Comparison of ENCODE assay signal across 17 cellular contexts in genomic region chr1:39001516-39002389, GRCh38. TPM values are rescaled to one million over a fixed set of nuclear protein-coding genes. Genes with fewer than 3 reads are reported as not detected.
DNase-seq lines count a peak whose midpoint lies in the region; ATAC-seq, FAIRE-seq and TF ChIP-seq lines count a peak whose summit lies in the region.
"Had no signal": no experiment of that assay in that cellular context is flagged by ENCODE, and none has a peak within 500 bp of the region (broad histone marks: within the 10 kb centered on the region; RNA-seq: fewer than 3 reads in every experiment).

No MANE protein-coding gene starts in this region.

- H4K20me1 ChIP-seq in GM23338 (replicated peaks; ENCODE audit: insufficient read depth): peaks cover 54% of the 10 kb centered on the region

- H3K79me2 ChIP-seq in GM23338 (replicated peaks; ENCODE audit: insufficient read depth): peaks cover 60% of the 10 kb centered on the region

- H3K4me1 ChIP-seq in GM23338 (ENCODE audit: insufficient read depth): peaks cover 93% of the 10 kb centered on the region
- H3K4me1 ChIP-seq in naive thymus-derived CD4-positive, alpha-beta T cell (ENCODE audit: control insufficient read depth in 2 of 2, insufficient read depth in 2 of 2, low read length in 2 of 2): peaks cover 13 to 18% of the 10 kb centered on the region in 2 donors

- H3K9me3 Mint-ChIP-seq in activated CD4-positive, alpha-beta T cell treated with anti-CD3 and anti-CD28 coated beads for 36 hours (ENCODE audit: low read depth): no peaks in the 10 kb centered on the region
- H3K9me3 Mint-ChIP-seq in GM23338: no peaks in the 10 kb centered on the region
- no peaks in the 10 kb centered on the region for H3K9me3 Mint-ChIP-seq in naive thymus-derived CD4-positive, alpha-beta T cell

- no peaks in the 10 kb centered on the region for H3K9me3 ChIP-seq in naive thymus-derived CD4-positive, alpha-beta T cell (ENCODE audit: control insufficient read depth in 2 of 3, low read length in 3 of 3)
- H3K9me3 ChIP-seq: lower lobe of right lung, neutrophil had no signal

- peaks cover 58% of the 10 kb centered on the region for H3K4me1 Mint-ChIP-seq in activated CD4-positive, alpha-beta T cell treated with anti-CD3 and anti-CD28 coated beads for 36 hours
- H3K4me1 Mint-ChIP-seq in GM23338: peaks cover 77% of the 10 kb centered on the region
- peaks cover 11 to 51% (median 32%) of the 10 kb centered on the region in 7 donors for H3K4me1 Mint-ChIP-seq in naive thymus-derived CD4-positive, alpha-beta T cell

- peaks cover 45% of the 10 kb centered on the region for H3F3A ChIP-seq in GM23338 (replicated peaks; ENCODE audit: low read depth)

- H3K27ac ChIP-seq in GM23338 (ENCODE audit: low read depth): peak overlapping the region; percentile 90
- no peak overlapping the region for H3K27ac ChIP-seq in naive thymus-derived CD4-positive, alpha-beta T cell (ENCODE audit: low read depth, low read length)
- H3K27ac ChIP-seq: hepatocyte, lower lobe of right lung, neutrophil had no signal

- H2AFZ ChIP-seq in GM23338: no peak overlapping the region
- H2AFZ ChIP-seq: hepatocyte had no signal

- FAIRE-seq in bronchial epithelial cell (lab: Jason Lieb, UNC): peak; percentile 66

- DNase-seq in activated CD4-positive, alpha-beta T cell treated with anti-CD3 and anti-CD28 coated beads for 36 hours: no peak
- DNase-seq in activated CD4-positive, alpha-beta T cell treated with anti-CD3 and anti-CD28 coated beads for 48 hours: no peak
- DNase-seq in GM23338 (ENCODE audit: low spot score) (peak; percentile 76), bronchial epithelial cell (ENCODE audit: low read depth) (peak; percentile 63), C1 segment of cervical spinal cord (lab: John Stamatoyannopoulos, UW) (no peak), COR-L47 (lab: John Stamatoyannopoulos, UW) (no peak), amygdala (lab: John Stamatoyannopoulos, UW) (no peak)
- DNase-seq in naive thymus-derived CD4-positive, alpha-beta T cell: no peak
- DNase-seq: activated gamma-delta T cell; DMS153; lower lobe of right lung; NCI-H2029 treated with DMSO at 0.1 percent for 48 hours; NCI-H69; stimulated activated CD4-positive, alpha-beta T cell treated with anti-CD3 and anti-CD28 coated beads, Interleukin-4, amount 100 ng/mL, for 24 hours had no signal

- H3K36me3 Mint-ChIP-seq in activated CD4-positive, alpha-beta T cell treated with anti-CD3 and anti-CD28 coated beads for 36 hours (ENCODE audit: low read depth): peaks cover 70% of the 10 kb centered on the region
- peaks cover 98% of the 10 kb centered on the region for H3K36me3 Mint-ChIP-seq in GM23338 (ENCODE audit: low read depth)
- peaks cover 19 to 46% (median 37%) of the 10 kb centered on the region in 5 donors for H3K36me3 Mint-ChIP-seq in naive thymus-derived CD4-positive, alpha-beta T cell

- TF ChIP-seq CTCF in GM23338 (conservative IDR thresholded peaks at IDR 0.05; ENCODE audit: low read depth in 2 of 2) (no peak; a peak in 1 of 4 replicates), bronchial epithelial cell (IDR thresholded peaks at IDR 0.05; ENCODE audit: insufficient read depth, low read length, severe bottlenecking) (no peak)

- no peaks in the 10 kb centered on the region for H3K9me2 ChIP-seq in GM23338 (ENCODE audit: insufficient read depth)

- H3K27me3 Mint-ChIP-seq in activated CD4-positive, alpha-beta T cell treated with anti-CD3 and anti-CD28 coated beads for 36 hours: no peaks in the 10 kb centered on the region
- H3K27me3 Mint-ChIP-seq in GM23338 (ENCODE audit: insufficient read depth, low read depth, poor library complexity): peaks cover 12% of the 10 kb centered on the region
- H3K27me3 Mint-ChIP-seq in naive thymus-derived CD4-positive, alpha-beta T cell: no peaks in the 10 kb centered on the region

- intact Hi-C loops in activated CD4-positive, alpha-beta T cell treated with anti-CD3 and anti-CD28 coated beads for 36 hours (cut with DNase I, micrococcal nuclease): loop anchor here in 1 of 2 experiments (2.0 kb wide), 1 partner anchor 191 kb away; no protein-coding TSS in a partner anchor
- intact Hi-C loops in naive thymus-derived CD4-positive, alpha-beta T cell (cut with micrococcal nuclease): loop anchor here in 1 of 2 donors (2.0 kb wide), 1 partner anchor 13 kb away; no protein-coding TSS in a partner anchor

- CTCF ChIA-PET in activated CD4-positive, alpha-beta T cell treated with anti-CD3 and anti-CD28 coated beads for 36 hours (lab: Charles Lee): interaction anchor here (0.6 to 1.1 kb wide), 5 partner anchors 12 to 363 kb away, joined by 3 read pairs; partner anchors contain the start of gene NDUFS5
- CTCF ChIA-PET in naive thymus-derived CD4-positive, alpha-beta T cell (lab: Charles Lee): no interaction called here

- peak; percentile 52 for ATAC-seq in activated CD4-positive, alpha-beta T cell treated with anti-CD3 and anti-CD28 coated beads for 36 hours
- ATAC-seq in GM23338: peak; percentile 88
- ATAC-seq in naive thymus-derived CD4-positive, alpha-beta T cell: no peak
- ATAC-seq: lower lobe of right lung, Panc1 had no signal

- H3K4me3 ChIP-seq in GM23338 (0 out of 2 replicates have a peak overlapping the region, but pooled peaks have one; percentile 37), bronchial epithelial cell (ENCODE audit: low read depth, low read length) (no peak overlapping the region)
- H3K4me3 ChIP-seq in naive thymus-derived CD4-positive, alpha-beta T cell (ENCODE audit: low read length): no peak overlapping the region
- H3K4me3 ChIP-seq: hepatocyte, lower lobe of right lung had no signal

- H3K4me3 Mint-ChIP-seq in activated CD4-positive, alpha-beta T cell treated with anti-CD3 and anti-CD28 coated beads for 36 hours: no peak overlapping the region
- peak overlapping the region; percentile 19 for H3K4me3 Mint-ChIP-seq in GM23338
- no peak overlapping the region for H3K4me3 Mint-ChIP-seq in naive thymus-derived CD4-positive, alpha-beta T cell

- H3K27me3 ChIP-seq in GM23338 (ENCODE audit: insufficient read depth): no peaks in the 10 kb centered on the region
- no peaks in the 10 kb centered on the region for H3K27me3 ChIP-seq in bronchial epithelial cell (ENCODE audit: control insufficient read depth, insufficient read depth, low read length)
- no peaks in the 10 kb centered on the region for H3K27me3 ChIP-seq in naive thymus-derived CD4-positive, alpha-beta T cell (ENCODE audit: control insufficient read depth in 2 of 2, insufficient read depth in 2 of 2, low read length in 2 of 2)
- H3K27me3 ChIP-seq: hepatocyte, neutrophil had no signal

- H3K4me2 ChIP-seq in GM23338: peak overlapping the region; percentile 40
- H3K4me2 ChIP-seq: hepatocyte had no signal

- H3K36me3 ChIP-seq in GM23338 (ENCODE audit: insufficient read depth) (peaks cover 66% of the 10 kb centered on the region), bronchial epithelial cell (ENCODE audit: control insufficient read depth, insufficient read depth, low read length) (peaks cover 16% of the 10 kb centered on the region)
- H3K36me3 ChIP-seq in naive thymus-derived CD4-positive, alpha-beta T cell (ENCODE audit: control insufficient read depth in 2 of 3, insufficient read depth in 3 of 3, low read length in 3 of 3): peaks cover 22 to 69% (median 45%) of the 10 kb centered on the region in 3 experiments

- POLR2A ChIA-PET in activated CD4-positive, alpha-beta T cell treated with anti-CD3 and anti-CD28 coated beads for 36 hours (lab: Charles Lee): interaction anchor here (0.8 kb wide), 1 partner anchor 24 kb away, joined by 5 read pairs; the partner anchor contains the start of gene NDUFS5
- POLR2A ChIA-PET in naive thymus-derived CD4-positive, alpha-beta T cell (lab: Charles Lee): no interaction called here

- peak overlapping the region; percentile 57 for H3K27ac Mint-ChIP-seq in activated CD4-positive, alpha-beta T cell treated with anti-CD3 and anti-CD28 coated beads for 36 hours
- peak overlapping the region; percentile 67 for H3K27ac Mint-ChIP-seq in GM23338
- peak overlapping the region in 7 of 9 donors; percentile 10 to 80 (median 38) for H3K27ac Mint-ChIP-seq in naive thymus-derived CD4-positive, alpha-beta T cell

TF ChIP-seq in GM23338, 12 proteins besides CTCF, POLR2A, EP300 and RAD21 (continues in another document):
- no peak for TF ChIP-seq EZH2 (IDR thresholded peaks at IDR 0.05; ENCODE audit: low read depth, unreplicated experiment)

RNA-seq across cellular contexts. Expression of gene AKIRIN1, which starts 10.7 kb away (rescaled TPM):
- 10 to 100 TPM; 65.7 to 86.0 TPM for total RNA-seq in activated CD4-positive, alpha-beta T cell treated with anti-CD3 and anti-CD28 coated beads for 36 hours
- 254 and 281 TPM in 2 replicates for total RNA-seq in GM23338 (2014; rRNA removed; shearing (Covaris generic))
- polyA plus RNA-seq in GM23338 (2016; fragmentation: Nextera tagmentation; extraction: Ambion mirVana): 156 and 162 TPM in 2 replicates
- 37.9 and 46.9 TPM in 2 replicates for total RNA-seq in bronchial epithelial cell
- total RNA-seq in naive thymus-derived CD4-positive, alpha-beta T cell: 10 to 100 TPM; 63.7 to 74.7 (median 70.2) TPM
- polyA plus RNA-seq in naive thymus-derived CD4-positive, alpha-beta T cell: 100 to 1,000 TPM in 1 of 2 donors, 10 to 100 TPM in 1; 87.3 to 103 TPM

RNA-seq across cellular contexts. Expression of gene NDUFS5, which starts 24.4 kb away (rescaled TPM):
- 100 to 1,000 TPM; 150 to 220 TPM for total RNA-seq in activated CD4-positive, alpha-beta T cell treated with anti-CD3 and anti-CD28 coated beads for 36 hours
- total RNA-seq in GM23338 (2014; rRNA removed; shearing (Covaris generic)): 532 and 878 TPM in 2 replicates
- 2,534 and 2,723 TPM in 2 replicates for polyA plus RNA-seq in GM23338 (2016; fragmentation: Nextera tagmentation; extraction: Ambion mirVana)
- total RNA-seq in bronchial epithelial cell: 417 and 613 TPM in 2 replicates
- 100 to 1,000 TPM in 4 of 5 experiments, 10 to 100 TPM in 1; 95.1 to 128 (median 115) TPM for total RNA-seq in naive thymus-derived CD4-positive, alpha-beta T cell
- polyA plus RNA-seq in naive thymus-derived CD4-positive, alpha-beta T cell: 100 to 1,000 TPM; 615 to 715 TPM

Comparison
In these comparisons a context has a peak if more than half of its experiments do, and no peak if none do; other contexts are left out.
1. DNase-seq: peak in GM23338 (single experiment) and bronchial epithelial cell (single experiment); none in activated CD4-positive, alpha-beta T cell treated with anti-CD3 and anti-CD28 coated beads for 36 hours (single experiment), activated CD4-positive, alpha-beta T cell treated with anti-CD3 and anti-CD28 coated beads for 48 hours (single experiment), naive thymus-derived CD4-positive, alpha-beta T cell (0 of 9), C1 segment of cervical spinal cord (0 of 14), COR-L47 (single experiment) and amygdala (0 of 56).
2. Peak in every context shown above with its lines, with median percentiles within 50 percentile points of each other: H3K27ac Mint-ChIP-seq.